In the genomic region with DNA sequence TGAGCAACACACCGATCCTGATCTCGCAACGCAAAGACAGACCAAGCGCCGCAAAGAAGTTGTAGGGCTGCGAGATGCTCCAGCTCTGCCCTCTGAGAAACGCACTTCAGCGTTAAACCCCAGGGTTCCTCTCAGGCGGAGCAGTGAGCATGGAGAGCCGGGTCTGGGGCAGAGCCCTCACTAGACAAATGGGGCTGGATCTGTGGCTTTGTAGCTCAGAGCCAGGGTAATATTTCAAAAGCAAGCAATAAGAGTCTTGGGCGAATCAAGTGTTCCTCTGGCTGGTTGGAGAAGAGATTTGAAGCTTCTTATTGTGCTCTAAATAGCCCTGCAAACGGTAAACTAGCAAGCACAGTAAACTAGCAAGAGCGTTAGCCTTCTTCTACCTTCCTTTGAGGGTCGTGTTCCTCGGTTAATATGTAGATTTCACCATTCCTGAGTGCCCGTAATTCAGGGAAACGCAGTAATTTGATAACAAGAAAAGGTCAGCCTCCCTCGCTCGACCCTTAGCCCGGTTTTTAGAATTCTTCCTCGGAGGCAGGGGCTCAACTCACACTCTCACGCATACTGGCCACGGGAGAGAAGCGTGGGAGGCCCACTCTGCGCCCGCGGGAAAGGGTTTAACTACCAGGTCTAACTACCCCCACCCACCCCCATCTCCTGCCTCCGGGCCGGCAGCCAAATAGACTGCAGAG, we compare ENCODE assay signal across 10 cellular contexts. TPM values are rescaled to one million over a fixed set of nuclear protein-coding genes. Genes with fewer than 3 reads are reported as not detected.
DNase-seq lines count a peak whose midpoint lies in the region; ATAC-seq and TF ChIP-seq lines count a peak whose summit lies in the region.
"Had no signal": no experiment of that assay in that cellular context is flagged by ENCODE, and none has a peak within 500 bp of the region (broad histone marks: within the 10 kb centered on the region; RNA-seq: fewer than 3 reads in every experiment).

No MANE protein-coding gene starts in this region.

- H3K9me3 Mint-ChIP-seq in activated CD4-positive, alpha-beta T cell treated with anti-CD3 and anti-CD28 coated beads, Interleukin-2, amount 10 ng/mL, durations not matched to agents 24 days and 14 days, result no peaks in the 10 kb centered on the region

- no peak overlapping the region for H3K4me3 ChIP-seq in uterus
- H3K4me3 ChIP-seq: SK-N-MC had no signal

- H3K36me3 Mint-ChIP-seq in activated CD4-positive, alpha-beta T cell treated with anti-CD3 and anti-CD28 coated beads, Interleukin-2, amount 10 ng/mL, durations not matched to agents 24 days and 14 days (ENCODE audit: low read depth), result no peaks in the 10 kb centered on the region

- no peaks in the 10 kb centered on the region for H3K9me3 ChIP-seq in uterus

- no peaks in the 10 kb centered on the region for H3K36me3 ChIP-seq in uterus

- TF ChIP-seq CTCF in omental fat pad (IDR thresholded peaks at IDR 0.05) (no peak), uterus (IDR thresholded peaks at IDR 0.05) (no peak)

- H3K27me3 ChIP-seq in uterus, result peaks cover 32 to 91% of the 10 kb centered on the region in 2 donors

- peaks cover 59% of the 10 kb centered on the region for H3K27me3 Mint-ChIP-seq in activated CD4-positive, alpha-beta T cell treated with anti-CD3 and anti-CD28 coated beads, Interleukin-2, amount 10 ng/mL, durations not matched to agents 24 days and 14 days

- peak overlapping the region in 1 of 2 donors; percentile 30 for H3K27ac ChIP-seq in uterus
- H3K27ac ChIP-seq: SK-N-MC had no signal

- peak; percentile 81 for ATAC-seq in omental fat pad (ENCODE audit: low FRiP score)
- ATAC-seq in GM21515 (IDR thresholded peaks at IDR 0.05; ENCODE audit: unreplicated experiment), result no peak

- TF ChIP-seq POLR2A in erythroblast (IDR thresholded peaks at IDR 0.05; ENCODE audit: low read length), result no peak
- TF ChIP-seq POLR2A in uterus (IDR thresholded peaks at IDR 0.05), result no peak

- H3K4me1 Mint-ChIP-seq in activated CD4-positive, alpha-beta T cell treated with anti-CD3 and anti-CD28 coated beads, Interleukin-2, amount 10 ng/mL, durations not matched to agents 24 days and 14 days, result peaks cover 4% of the 10 kb centered on the region

- peak; percentile 59 for DNase-seq in activated CD4-positive, alpha-beta T cell treated with anti-CD3 and anti-CD28 coated beads, Interleukin-2, amount 10 ng/mL, durations not matched to agents 24 days and 14 days
- DNase-seq in activated CD4-positive, alpha-beta T cell treated with anti-CD3 and anti-CD28 coated beads, Interleukin-2, amount 50 U/mL, for 1 hour, result no peak
- DNase-seq in NCI-H2227 (lab: John Stamatoyannopoulos, UW; ENCODE audit: unreplicated experiment) (peak; percentile 45), erythroblast (lab: John Stamatoyannopoulos, UW) (peak; percentile 13 to 24), omental fat pad (ENCODE audit: low spot score) (no peak), uterus (no peak), NCI-H2171 (lab: John Stamatoyannopoulos, UW) (no peak)
- DNase-seq: left cardiac atrium had no signal

- H3K27ac Mint-ChIP-seq in activated CD4-positive, alpha-beta T cell treated with anti-CD3 and anti-CD28 coated beads, Interleukin-2, amount 10 ng/mL, durations not matched to agents 24 days and 14 days, result no peak overlapping the region

- no peaks in the 10 kb centered on the region for H3K4me1 ChIP-seq in uterus

- intact Hi-C loops in activated CD4-positive, alpha-beta T cell treated with anti-CD3 and anti-CD28 coated beads, Interleukin-2, amount 10 ng/mL, durations not matched to agents 24 days and 14 days (cut with micrococcal nuclease), result no loop called here
- intact Hi-C loops in uterus (cut with DNase I; ENCODE audit: low total_unique reads), result loop anchor here (5.0 kb wide), 1 partner anchor 305 kb away; no protein-coding TSS in a partner anchor

- no peak overlapping the region for H3K4me3 Mint-ChIP-seq in activated CD4-positive, alpha-beta T cell treated with anti-CD3 and anti-CD28 coated beads, Interleukin-2, amount 10 ng/mL, durations not matched to agents 24 days and 14 days

RNA-seq across cellular contexts. Expression of gene SKAP2, which starts 6.7 kb away (rescaled TPM):
- total RNA-seq in activated CD4-positive, alpha-beta T cell treated with anti-CD3 and anti-CD28 coated beads, Interleukin-2, amount 10 ng/mL, durations not matched to agents 24 days and 14 days, result 3.6 and 4.6 TPM in 2 replicates
- total RNA-seq in omental fat pad (10 to 100 TPM; 36.0 to 53.8 (median 45.8) TPM), uterus (10 to 100 TPM in 2 of 4 donors, 1 to 10 TPM in 2; 3.3 to 50.6 (median 12.6) TPM)

Comparison
In these comparisons a context has a peak if more than half of its experiments do, and no peak if none do; other contexts are left out.
1. DNase-seq: peak in activated CD4-positive, alpha-beta T cell treated with anti-CD3 and anti-CD28 coated beads, Interleukin-2, amount 10 ng/mL, durations not matched to agents 24 days and 14 days (single experiment), NCI-H2227 (single experiment) and erythroblast (2 of 2); none in activated CD4-positive, alpha-beta T cell treated with anti-CD3 and anti-CD28 coated beads, Interleukin-2, amount 50 U/mL, for 1 hour (single experiment), omental fat pad (single experiment), uterus (0 of 2) and NCI-H2171 (single experiment).